In the genomic region with DNA sequence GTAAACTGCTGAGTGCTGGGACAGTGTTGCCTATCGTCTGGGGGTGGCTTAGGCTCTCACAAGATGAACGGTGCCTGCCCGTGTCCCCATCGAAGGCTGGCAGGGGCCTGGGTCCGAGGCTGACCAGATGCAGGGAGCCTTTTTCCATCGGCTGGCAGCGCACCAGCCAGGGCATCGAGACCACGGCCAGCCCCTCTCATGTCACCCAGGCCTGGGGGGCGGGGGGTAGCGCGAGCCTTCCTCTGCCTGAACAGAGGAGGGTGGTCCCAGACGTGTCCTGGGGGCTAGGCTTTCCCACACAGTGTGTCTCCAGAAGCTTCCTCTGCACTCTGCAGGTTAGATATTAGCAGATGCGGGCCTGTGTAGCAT, we compare ENCODE assay signal across 9 cellular contexts. TPM values are rescaled to one million over a fixed set of nuclear protein-coding genes. Genes with fewer than 3 reads are reported as not detected.
A peak's percentile ranks its signal among the peaks of the same experiment; 100 is the strongest.
DNase-seq lines count a peak whose midpoint lies in the region; ATAC-seq and TF ChIP-seq lines count a peak whose summit lies in the region.
"Had no signal": no experiment of that assay in that cellular context is flagged by ENCODE, and none has a peak within 500 bp of the region (broad histone marks: within the 10 kb centered on the region; RNA-seq: fewer than 3 reads in every experiment).

No MANE protein-coding gene starts in this region.

- H3K36me3 ChIP-seq in SU-DHL-6 (ENCODE audit: low read length) (no peaks in the 10 kb centered on the region), right atrium auricular region (no peaks in the 10 kb centered on the region), subcutaneous abdominal adipose tissue (ENCODE audit: control insufficient read depth in 5 of 5, insufficient read depth in 5 of 5, low read length in 5 of 5) (no peaks in the 10 kb centered on the region)

- no peaks in the 10 kb centered on the region for H3K79me2 ChIP-seq in SU-DHL-6 (ENCODE audit: insufficient read depth, low read length)

- peak overlapping the region; percentile 100 for H3K27ac Mint-ChIP-seq in T-helper 1 cell treated with Interleukin-12 subunit alpha and Interleukin-12 subunit beta and Interleukin-4 antibody, amounts not matched to agents 30 μg/mL and 1 μg/mL, for 36 hours

- H3K27ac ChIP-seq in SU-DHL-6 (ENCODE audit: low read depth, low read length) (peak overlapping the region; percentile 67), right atrium auricular region (peak overlapping the region in 1 of 2 donors; percentile 35), subcutaneous abdominal adipose tissue (ENCODE audit: low read depth, low read length) (no peak overlapping the region)

- H3K4me1 ChIP-seq in right atrium auricular region: no peaks in the 10 kb centered on the region
- H3K4me1 ChIP-seq in subcutaneous abdominal adipose tissue (ENCODE audit: control insufficient read depth in 5 of 5, insufficient read depth in 5 of 5, low read length in 5 of 5): peaks cover 0 to 21% (median 4%) of the 10 kb centered on the region in 5 donors

- peak overlapping the region; percentile 5 for H2AFZ ChIP-seq in SU-DHL-6 (ENCODE audit: low read depth, low read length, severe bottlenecking)

- peaks cover 57% of the 10 kb centered on the region for H3K4me1 Mint-ChIP-seq in T-helper 1 cell treated with Interleukin-12 subunit alpha and Interleukin-12 subunit beta and Interleukin-4 antibody, amounts not matched to agents 30 μg/mL and 1 μg/mL, for 36 hours (ENCODE audit: low read depth)

- H3K9me3 ChIP-seq in SU-DHL-6 (ENCODE audit: insufficient read depth, low read length) (no peaks in the 10 kb centered on the region), right atrium auricular region (peaks cover 0 to 6% of the 10 kb centered on the region in 2 donors), subcutaneous abdominal adipose tissue (ENCODE audit: control insufficient read depth in 5 of 5, low read length in 5 of 5) (peaks cover 0 to 12% (median 9%) of the 10 kb centered on the region in 5 donors)

- no peaks in the 10 kb centered on the region for H4K20me1 ChIP-seq in SU-DHL-6 (ENCODE audit: low read depth, low read length)

- H3K9ac ChIP-seq in SU-DHL-6 (ENCODE audit: low read length): peak overlapping the region; percentile 61
- H3K9ac ChIP-seq in subcutaneous abdominal adipose tissue (ENCODE audit: low read length in 5 of 5): peak overlapping the region in 3 of 5 donors; percentile 32 to 59 (median 42)

- H3K27me3 Mint-ChIP-seq in T-helper 1 cell treated with Interleukin-12 subunit alpha and Interleukin-12 subunit beta and Interleukin-4 antibody, amounts not matched to agents 30 μg/mL and 1 μg/mL, for 36 hours (ENCODE audit: low read depth): no peaks in the 10 kb centered on the region

- no peak for TF ChIP-seq CTCF in SU-DHL-6 (IDR thresholded peaks at IDR 0.05; ENCODE audit: insufficient read depth, low read length, poor library complexity, severe bottlenecking)
- no peak for TF ChIP-seq CTCF in right atrium auricular region (IDR thresholded peaks at IDR 0.05)

- no peaks in the 10 kb centered on the region for H3F3A ChIP-seq in SU-DHL-6 (ENCODE audit: insufficient read depth)

- H3K9me2 ChIP-seq in SU-DHL-6 (replicated peaks; ENCODE audit: insufficient read depth, low read length): no peaks in the 10 kb centered on the region

- H3K4me2 ChIP-seq in SU-DHL-6 (ENCODE audit: low read depth, low read length, poor library complexity, severe bottlenecking): peak overlapping the region; percentile 74

- H3K9me3 Mint-ChIP-seq in T-helper 1 cell treated with Interleukin-12 subunit alpha and Interleukin-12 subunit beta and Interleukin-4 antibody, amounts not matched to agents 30 μg/mL and 1 μg/mL, for 36 hours: peaks cover 10% of the 10 kb centered on the region

- peak overlapping the region; percentile 96 for H3K4me3 Mint-ChIP-seq in T-helper 1 cell treated with Interleukin-12 subunit alpha and Interleukin-12 subunit beta and Interleukin-4 antibody, amounts not matched to agents 30 μg/mL and 1 μg/mL, for 36 hours

- H3K4me3 ChIP-seq in SU-DHL-6 (ENCODE audit: insufficient read depth, low read length, poor library complexity, severe bottlenecking) (peak overlapping the region; percentile 53), right atrium auricular region (peak overlapping the region; percentile 14 to 28), subcutaneous abdominal adipose tissue (ENCODE audit: low read depth in 1 of 5, low read length in 5 of 5) (peak overlapping the region; percentile 25 to 61 (median 53))

- peaks cover 47% of the 10 kb centered on the region for H3K36me3 Mint-ChIP-seq in T-helper 1 cell treated with Interleukin-12 subunit alpha and Interleukin-12 subunit beta and Interleukin-4 antibody, amounts not matched to agents 30 μg/mL and 1 μg/mL, for 36 hours (ENCODE audit: low read depth)

- ATAC-seq in HG03095 (IDR thresholded peaks at IDR 0.05; ENCODE audit: unreplicated experiment) (no peak), left lobe of liver (no peak), HG03045 (IDR thresholded peaks at IDR 0.05; ENCODE audit: unreplicated experiment) (no peak)

- H3K27me3 ChIP-seq in SU-DHL-6 (ENCODE audit: low read length) (no peaks in the 10 kb centered on the region), right atrium auricular region (no peaks in the 10 kb centered on the region), subcutaneous abdominal adipose tissue (ENCODE audit: control insufficient read depth in 5 of 5, insufficient read depth in 4 of 5, low read length in 5 of 5) (peaks cover 0 to 2% (median 0%) of the 10 kb centered on the region in 5 donors)

- DNase-seq in T-helper 1 cell (no peak), right atrium auricular region (ENCODE audit: low spot score) (no peak), left lobe of liver (ENCODE audit: low spot score) (no peak)
- DNase-seq: NCI-H524 had no signal

RNA-seq across cellular contexts. Expression of gene FGD3, which starts 17.3 kb away (rescaled TPM):
- 1 to 10 TPM; 2.2 to 3.3 TPM for total RNA-seq in right atrium auricular region
- total RNA-seq in left lobe of liver: 2.3 TPM
